Comparison of ENCODE assay signal across 7 cellular contexts in genomic region chr10:14659137-14659536, GRCh38.
A peak's percentile ranks its signal among the peaks of the same experiment; 100 is the strongest.
DNase-seq lines count a peak whose midpoint lies in the region; ATAC-seq and TF ChIP-seq lines count a peak whose summit lies in the region.
"Not testable (repeated sequence)": the region's sequence is repeated elsewhere in the genome, so short reads cannot be mapped to it uniquely, and the experiment has no call there.

No MANE protein-coding gene starts in this region.

- not testable (repeated sequence) for H3K27me3 ChIP-seq in CD4-positive, alpha-beta memory T cell (ENCODE audit: insufficient read depth, low read length); HCT116 (ENCODE audit: insufficient read depth, low read length); PC-3 (ENCODE audit: low read length); effector memory CD4-positive, alpha-beta T cell (replicated peaks; ENCODE audit: control insufficient read depth, insufficient read depth, low read length, poor library complexity, severe bottlenecking); neutrophil

- H3K4me3 ChIP-seq in CD4-positive, alpha-beta memory T cell (ENCODE audit: low read length in 2 of 2); HCT116 (replicated peaks in 1 of 2; ENCODE audit: low read depth in 1 of 2, low read length in 2 of 2); PC-3 (ENCODE audit: low read length); effector memory CD4-positive, alpha-beta T cell (ENCODE audit: insufficient read depth, low read depth, low read length, poor library complexity, severe bottlenecking): not testable (repeated sequence)
- peak overlapping the region; percentile 1 to 19 for H3K4me3 ChIP-seq in neutrophil (ENCODE audit: low read depth in 1 of 2, low read length in 1 of 2)

- not testable (repeated sequence) for TF ChIP-seq POLR2A in HCT116 (IDR thresholded peaks at IDR 0.05; ENCODE audit: borderline replicate concordance, extremely low read depth, insufficient read depth, insufficient read length)

- H3K9me2 ChIP-seq in HCT116 (ENCODE audit: insufficient read depth); PC-3 (replicated peaks; ENCODE audit: low read length): not testable (repeated sequence)

- not testable (repeated sequence) for H3K36me3 Mint-ChIP-seq in CD4-positive, alpha-beta memory T cell; activated naive CD4-positive, alpha-beta T cell treated with anti-CD3 and anti-CD28 coated beads for 36 hours (ENCODE audit: low read depth)

- not testable (repeated sequence) for BruUV-seq in HCT116 (replicated peaks; lab: Mats Ljungman, UMichigan); PC-3 (replicated peaks; lab: Mats Ljungman, UMichigan)

- H3K4me2 ChIP-seq in HCT116 (ENCODE audit: low read length) (peak overlapping the region; percentile 68), PC-3 (ENCODE audit: low read length) (peak overlapping the region; percentile 67; the same call in 1 of the 2 replicates)

- H4K20me1 ChIP-seq in HCT116 (ENCODE audit: insufficient read depth); PC-3 (ENCODE audit: low read length): not testable (repeated sequence)

- H3K27ac Mint-ChIP-seq in CD4-positive, alpha-beta memory T cell: peak overlapping the region; percentile 78 to 97 (median 92)
- H3K27ac Mint-ChIP-seq in activated naive CD4-positive, alpha-beta T cell treated with anti-CD3 and anti-CD28 coated beads for 36 hours: peak overlapping the region; percentile 89

- not testable (repeated sequence) for H3K9ac ChIP-seq in HCT116 (ENCODE audit: low read length)
- peak overlapping the region; percentile 51 for H3K9ac ChIP-seq in PC-3 (ENCODE audit: low read length)

- H3K27ac ChIP-seq in CD4-positive, alpha-beta memory T cell (ENCODE audit: low read depth, low read length): peak overlapping the region; percentile 48
- H3K27ac ChIP-seq in HCT116 (ENCODE audit: low read depth, low read length): not testable (repeated sequence)
- peak overlapping the region; percentile 97 for H3K27ac ChIP-seq in PC-3 (ENCODE audit: low read length)
- H3K27ac ChIP-seq in effector memory CD4-positive, alpha-beta T cell (ENCODE audit: insufficient read depth, low read length, poor library complexity, severe bottlenecking): peak overlapping the region; percentile 6
- H3K27ac ChIP-seq in neutrophil: peak overlapping the region; percentile 88

- not testable (repeated sequence) for ATAC-seq in HCT116, PC-3

- TF ChIP-seq RAD21 in HCT116 (IDR thresholded peaks at IDR 0.05; ENCODE audit: low read depth): not testable (repeated sequence)

- peaks cover 70% of the 10 kb centered on the region for H3K4me1 ChIP-seq in CD4-positive, alpha-beta memory T cell (ENCODE audit: insufficient read depth, low read length)
- H3K4me1 ChIP-seq in HCT116 (ENCODE audit: control insufficient read depth in 1 of 2, insufficient read depth in 2 of 2, low read length in 2 of 2) (peaks cover 12 to 19% of the 10 kb centered on the region in 2 experiments), PC-3 (ENCODE audit: insufficient read depth, low read length) (peaks cover 32% of the 10 kb centered on the region), neutrophil (ENCODE audit: control insufficient read depth in 1 of 2, insufficient read depth in 1 of 2, low read depth in 1 of 2, low read length in 1 of 2) (peaks cover 80 to 84% of the 10 kb centered on the region in 2 experiments)
- H3K4me1 ChIP-seq in effector memory CD4-positive, alpha-beta T cell (ENCODE audit: control insufficient read depth, insufficient read depth, low read length, poor library complexity, severe bottlenecking): peaks cover 16% of the 10 kb centered on the region

- RAD21 ChIA-PET in HCT116 (lab: Charles Lee; ENCODE audit: low non-redundant PET in 1 of 2, low total read pairs in 2 of 2, uncharacterized antibody in 2 of 2, unreplicated experiment in 2 of 2): not testable (repeated sequence)

- not testable (repeated sequence) for H3F3A ChIP-seq in PC-3 (ENCODE audit: low read length, unreplicated experiment)

- peaks cover 52 to 78% (median 65%) of the 10 kb centered on the region in 4 donors for H3K4me1 Mint-ChIP-seq in CD4-positive, alpha-beta memory T cell
- H3K4me1 Mint-ChIP-seq in activated naive CD4-positive, alpha-beta T cell treated with anti-CD3 and anti-CD28 coated beads for 36 hours (ENCODE audit: low read depth): peaks cover 66% of the 10 kb centered on the region

- CTCF ChIA-PET in CD4-positive, alpha-beta memory T cell (lab: Charles Lee; ENCODE audit: partially characterized antibody); HCT116 (lab: Charles Lee); PC-3 (lab: Charles Lee); activated naive CD4-positive, alpha-beta T cell treated with anti-CD3 and anti-CD28 coated beads for 36 hours (lab: Charles Lee): not testable (repeated sequence)

- TF ChIP-seq CTCF in HCT116 (IDR thresholded peaks at IDR 0.05 in 2 of 3, conservative IDR thresholded peaks at IDR 0.05 in 1 of 3; ENCODE audit: borderline replicate concordance in 1 of 3, insufficient read depth in 1 of 3, low read depth in 2 of 3, low read length in 2 of 3); PC-3 (conservative IDR thresholded peaks at IDR 0.05; ENCODE audit: low read depth, low read length); neutrophil (IDR thresholded peaks at IDR 0.05): not testable (repeated sequence)

- not testable (repeated sequence) for H3K36me3 ChIP-seq in CD4-positive, alpha-beta memory T cell (ENCODE audit: insufficient read depth, low read length); HCT116 (ENCODE audit: control insufficient read depth in 1 of 2, insufficient read depth in 2 of 2, low read length in 2 of 2); PC-3 (ENCODE audit: low read depth, low read length); effector memory CD4-positive, alpha-beta T cell (ENCODE audit: control insufficient read depth, insufficient read depth, low read length); neutrophil

- H3K27me3 Mint-ChIP-seq in CD4-positive, alpha-beta memory T cell; activated naive CD4-positive, alpha-beta T cell treated with anti-CD3 and anti-CD28 coated beads for 36 hours (ENCODE audit: low read depth): not testable (repeated sequence)

- DNase-seq in CD4-positive, alpha-beta memory T cell; HCT116 (ENCODE audit: low read depth, low spot score); PC-3; activated naive CD4-positive, alpha-beta T cell treated with anti-CD3 and anti-CD28 coated beads for 36 hours; effector memory CD4-positive, alpha-beta T cell: not testable (repeated sequence)
- peak; percentile 15 for DNase-seq in activated CD4-positive, alpha-beta T cell treated with anti-CD3 and anti-CD28 coated beads, Interleukin-2, amount 50 U/mL, for 1 hour

- H3K4me3 Mint-ChIP-seq in CD4-positive, alpha-beta memory T cell: peak overlapping the region; percentile 68 to 88 (median 74)
- H3K4me3 Mint-ChIP-seq in activated naive CD4-positive, alpha-beta T cell treated with anti-CD3 and anti-CD28 coated beads for 36 hours: peak overlapping the region; percentile 32

- H3K79me2 ChIP-seq in HCT116 (ENCODE audit: insufficient read depth, low read length); PC-3 (ENCODE audit: low read length): not testable (repeated sequence)

- not testable (repeated sequence) for H2AFZ ChIP-seq in HCT116 (ENCODE audit: low read depth, low read length, poor library complexity, severe bottlenecking); PC-3 (ENCODE audit: low read length)

- H3K9me3 Mint-ChIP-seq in CD4-positive, alpha-beta memory T cell; activated naive CD4-positive, alpha-beta T cell treated with anti-CD3 and anti-CD28 coated beads for 36 hours: not testable (repeated sequence)

- H3K9me3 ChIP-seq in CD4-positive, alpha-beta memory T cell (ENCODE audit: control insufficient read depth in 1 of 2, low read length in 2 of 2); HCT116 (ENCODE audit: control insufficient read depth in 1 of 2, insufficient read depth in 1 of 2, low read depth in 1 of 2, low read length in 2 of 2); PC-3 (ENCODE audit: low read length); effector memory CD4-positive, alpha-beta T cell (ENCODE audit: control insufficient read depth, low read length); neutrophil: not testable (repeated sequence)

- POLR2A ChIA-PET in CD4-positive, alpha-beta memory T cell (lab: Charles Lee; ENCODE audit: partially characterized antibody): interaction anchor here (1.0 to 1.8 kb wide), 4 partner anchors 9 to 178 kb away, joined by 3 to 15 read pairs (median 4); partner anchors contain the start of gene CDNF
- POLR2A ChIA-PET in HCT116 (lab: Charles Lee); PC-3 (lab: Charles Lee; ENCODE audit: unreplicated experiment): not testable (repeated sequence)

- intact Hi-C loops in CD4-positive, alpha-beta memory T cell (cut with micrococcal nuclease): loop anchor here (1.0 kb wide), 1 partner anchor 11 kb away; no protein-coding TSS in a partner anchor
- intact Hi-C loops in HCT116 (cut with micrococcal nuclease): not testable (repeated sequence)
- intact Hi-C loops in PC-3 (cut with micrococcal nuclease): loop anchor here (5.0 kb wide), 1 partner anchor 163 kb away; no protein-coding TSS in a partner anchor
- intact Hi-C loops in activated naive CD4-positive, alpha-beta T cell treated with anti-CD3 and anti-CD28 coated beads for 36 hours (cut with micrococcal nuclease): loop anchor here (1.0 kb wide), 3 partner anchors 11 to 152 kb away; no protein-coding TSS in a partner anchor
